In the genomic region with DNA sequence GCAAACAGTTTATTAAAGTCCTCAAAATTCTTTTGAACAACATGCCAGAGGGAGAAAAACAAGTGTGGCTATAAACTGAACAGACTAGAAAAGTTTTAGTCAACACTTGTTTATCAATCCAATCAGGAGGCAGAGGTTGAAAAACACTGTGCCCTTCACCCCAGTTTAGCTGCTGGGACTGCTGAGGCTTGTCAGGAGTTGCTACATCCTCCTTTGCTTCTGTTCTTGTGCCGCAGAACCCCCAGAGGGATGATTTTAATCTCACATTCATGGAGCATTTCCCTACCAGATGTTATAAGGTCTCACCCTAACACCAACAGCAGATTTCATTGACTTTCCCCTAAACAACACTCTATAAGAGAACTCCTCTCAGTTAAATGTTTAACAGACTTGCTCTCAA, we compare ENCODE assay signal across 14 cellular contexts.
DNase-seq lines count a peak whose midpoint lies in the region; ATAC-seq and TF ChIP-seq lines count a peak whose summit lies in the region.
"Had no signal": no experiment of that assay in that cellular context is flagged by ENCODE, and none has a peak within 500 bp of the region (broad histone marks: within the 10 kb centered on the region; RNA-seq: fewer than 3 reads in every experiment).

No MANE protein-coding gene starts in this region.

- peak overlapping the region in 1 of 5 donors; percentile 14 for H3K4me3 Mint-ChIP-seq in immature natural killer cell

- H3K4me1 ChIP-seq in suprapubic skin (peaks cover 35% of the 10 kb centered on the region), BE2C (no peaks in the 10 kb centered on the region)

- H3K27ac ChIP-seq in suprapubic skin, result peak overlapping the region; percentile 59
- H3K27ac ChIP-seq in dorsolateral prefrontal cortex, result no peak overlapping the region

- H3K9me3 ChIP-seq in suprapubic skin (no peaks in the 10 kb centered on the region), BE2C (no peaks in the 10 kb centered on the region)

- no peaks in the 10 kb centered on the region for H3K27me3 Mint-ChIP-seq in immature natural killer cell (ENCODE audit: low read depth in 3 of 3)

- H3K4me3 ChIP-seq in suprapubic skin, result no peak overlapping the region
- H3K4me3 ChIP-seq in BE2C (ENCODE audit: low read depth, low read length), result no peak overlapping the region
- H3K4me3 ChIP-seq in dorsolateral prefrontal cortex, result no peak overlapping the region
- H3K4me3 ChIP-seq: K562 had no signal

- H3K4me1 Mint-ChIP-seq in immature natural killer cell, result peaks cover 39 to 55% of the 10 kb centered on the region in 2 donors

- H3K9me3 Mint-ChIP-seq in immature natural killer cell, result no peaks in the 10 kb centered on the region

- intact Hi-C loops in dorsolateral prefrontal cortex (cut with DNase I), result no loop called here

- no peak for TF ChIP-seq POLR2A in suprapubic skin (IDR thresholded peaks at IDR 0.05)

- H3K36me3 ChIP-seq in suprapubic skin (no peaks in the 10 kb centered on the region), BE2C (no peaks in the 10 kb centered on the region)

- peaks cover 16 to 26% (median 18%) of the 10 kb centered on the region in 3 donors for H3K36me3 Mint-ChIP-seq in immature natural killer cell

- peak overlapping the region; percentile 40 to 83 (median 70) for H3K27ac Mint-ChIP-seq in immature natural killer cell

- ATAC-seq in SK-N-SH treated with all-trans-retinoic acid at 6 μM for 48 hours, result no peak
- ATAC-seq: K562 had no signal

- no peaks in the 10 kb centered on the region for H3K27me3 ChIP-seq in suprapubic skin
- no peaks in the 10 kb centered on the region for H3K27me3 ChIP-seq in BE2C
- H3K27me3 ChIP-seq in dorsolateral prefrontal cortex, result no peaks in the 10 kb centered on the region

- DNase-seq in GF-D8 (lab: John Stamatoyannopoulos, UW), result peak; percentile 56
- no peak for DNase-seq in immature natural killer cell
- no peak for DNase-seq in suprapubic skin (ENCODE audit: low spot score in 2 of 2)
- DNase-seq in globus pallidus (ENCODE audit: low spot score), result no peak
- no peak for DNase-seq in BE2C
- DNase-seq in dorsolateral prefrontal cortex, result no peak
- DNase-seq: C1 segment of cervical spinal cord, GOT3, NCI-H1436 treated with DMSO at 0.1 percent for 48 hours, NCI-H2029 treated with DMSO at 0.1 percent for 48 hours, NCI-H2171 treated with DMSO at 0.1 percent for 48 hours, NCI-H774 had no signal

- WGBS in suprapubic skin, result 14% methylated on average over 1 of the region's 1 CpG

- TF ChIP-seq EP300 in suprapubic skin (IDR thresholded peaks at IDR 0.05), result no peak

- no peak for TF ChIP-seq CTCF in suprapubic skin (IDR thresholded peaks at IDR 0.05)
- TF ChIP-seq CTCF in BE2C (IDR thresholded peaks at IDR 0.05; ENCODE audit: low read depth, low read length), result no peak
- no peak for TF ChIP-seq CTCF in dorsolateral prefrontal cortex (IDR thresholded peaks at IDR 0.05 in 54 of 56, conservative IDR thresholded peaks at IDR 0.05 in 2 of 56; ENCODE audit: low read depth in 1 of 56, partially characterized antibody in 56 of 56)

TF ChIP-seq in SK-N-SH treated with all-trans-retinoic acid at 6 μM for 48 hours, 23 proteins besides CTCF, POLR2A, EP300 and RAD21:
- 0 out of 2 replicates have a peak, but pooled peaks have one; percentile 8 for TF ChIP-seq TCF4 (CRISPR knock-in tag; IDR thresholded peaks at IDR 0.05; ENCODE audit: borderline replicate concordance)
- no peak for TF ChIP-seq CREB5 (CRISPR knock-in tag; IDR thresholded peaks at IDR 0.05; ENCODE audit: low read depth)
